16 cellular contexts compared by ENCODE assay signal in the genomic region with DNA sequence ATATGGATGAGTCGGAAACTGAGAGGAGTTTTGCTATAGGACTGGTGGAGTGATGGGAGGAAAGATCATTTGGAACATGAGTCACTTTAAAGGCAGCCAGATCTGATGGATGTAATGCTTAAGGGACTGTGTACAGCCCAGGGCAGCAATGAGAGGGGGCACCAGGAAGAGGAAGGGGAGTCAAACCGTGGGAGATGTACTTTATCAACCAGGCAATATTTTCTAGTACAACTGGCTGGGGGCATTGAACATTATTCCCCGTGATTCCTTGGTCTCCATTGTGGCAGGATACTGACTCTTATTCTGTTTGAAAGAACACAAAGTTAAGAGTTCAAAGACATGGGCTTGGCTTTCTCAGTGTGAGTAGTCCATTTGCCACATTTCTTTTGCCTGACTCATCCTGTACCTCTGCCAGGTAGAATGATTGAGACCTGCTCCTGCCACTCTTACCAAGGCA.
DNase-seq lines count a peak whose midpoint lies in the region; ATAC-seq, FAIRE-seq and TF ChIP-seq lines count a peak whose summit lies in the region.
"Had no signal": no experiment of that assay in that cellular context is flagged by ENCODE, and none has a peak within 500 bp of the region (broad histone marks: within the 10 kb centered on the region; RNA-seq: fewer than 3 reads in every experiment).

No MANE protein-coding gene starts in this region.

- TF ChIP-seq CTCF in SK-N-SH (IDR thresholded peaks at IDR 0.05), result no peak
- no peak for TF ChIP-seq CTCF in OCI-LY7 (conservative IDR thresholded peaks at IDR 0.05; ENCODE audit: low read length)

- no peak for TF ChIP-seq EP300 in SK-N-SH (IDR thresholded peaks at IDR 0.05; ENCODE audit: borderline replicate concordance in 1 of 2, low read depth in 1 of 2, low read length in 1 of 2)

- no peaks in the 10 kb centered on the region for H3K9me3 Mint-ChIP-seq in natural killer cell treated with Interleukin-12 subunit alpha and Interleukin-12 subunit beta and Interleukin-15 and Interleukin-18, amount 100 ng/mL, for 72 hours
- H3K9me3 Mint-ChIP-seq: activated CD8-positive, alpha-beta T cell treated with anti-CD3 and anti-CD28 coated beads for 36 hours; central memory CD8-positive, alpha-beta T cell had no signal

- H3K4me2 ChIP-seq in SK-N-SH (no peak overlapping the region), OCI-LY7 (ENCODE audit: low read length) (no peak overlapping the region)

- ATAC-seq in SK-N-SH treated with all-trans-retinoic acid at 6 μM for 48 hours, result peak; percentile 87
- no peak for ATAC-seq in natural killer cell treated with Interleukin-12 subunit alpha and Interleukin-12 subunit beta and Interleukin-15 and Interleukin-18, amount 100 ng/mL, for 72 hours
- ATAC-seq: activated CD8-positive, alpha-beta T cell treated with anti-CD3 and anti-CD28 coated beads for 36 hours; left colon had no signal

- no peaks in the 10 kb centered on the region for H3K9me2 ChIP-seq in SK-N-SH
- H3K9me2 ChIP-seq in OCI-LY7 (ENCODE audit: insufficient read depth, low read length), result no peaks in the 10 kb centered on the region

- H3K4me3 ChIP-seq in SK-N-SH (ENCODE audit: low read depth in 2 of 2, low read length in 1 of 2), result no peak overlapping the region
- H3K4me3 ChIP-seq in adipocyte (ENCODE audit: low read length), result no peak overlapping the region
- H3K4me3 ChIP-seq in OCI-LY7 (ENCODE audit: low read depth, low read length, poor library complexity, severe bottlenecking), result no peak overlapping the region
- H3K4me3 ChIP-seq: thyroid gland had no signal

- no peaks in the 10 kb centered on the region for H3K27me3 ChIP-seq in SK-N-SH (ENCODE audit: insufficient read depth)
- H3K27me3 ChIP-seq in adipocyte (replicated peaks; ENCODE audit: control insufficient read depth, insufficient read depth, low read length), result no peaks in the 10 kb centered on the region
- H3K27me3 ChIP-seq: thyroid gland had no signal

- BruUV-seq in OCI-LY7 (replicated peaks; lab: Mats Ljungman, UMichigan), result no TSS peak

- no peak overlapping the region for H3K27ac Mint-ChIP-seq in natural killer cell treated with Interleukin-12 subunit alpha and Interleukin-12 subunit beta and Interleukin-15 and Interleukin-18, amount 100 ng/mL, for 72 hours
- H3K27ac Mint-ChIP-seq: activated CD8-positive, alpha-beta T cell treated with anti-CD3 and anti-CD28 coated beads for 36 hours had no signal

- H2AFZ ChIP-seq in SK-N-SH (ENCODE audit: low read depth), result no peak overlapping the region
- H2AFZ ChIP-seq in OCI-LY7 (ENCODE audit: low read length), result no peak overlapping the region

- H3K27ac ChIP-seq in SK-N-SH (ENCODE audit: low read depth in 2 of 2, low read length in 1 of 2) (no peak overlapping the region), OCI-LY7 (ENCODE audit: low read depth, low read length, poor library complexity, severe bottlenecking) (no peak overlapping the region)
- H3K27ac ChIP-seq: 22Rv1, thyroid gland had no signal

- POLR2A ChIA-PET in SK-N-SH (lab: Yijun Ruan, JAX), result no interaction called here
- POLR2A ChIA-PET in OCI-LY7 (lab: Charles Lee), result no interaction called here

- H3K36me3 ChIP-seq in SK-N-SH (replicated peaks in 1 of 2; ENCODE audit: control insufficient read depth in 1 of 2, insufficient read depth in 2 of 2, low read length in 1 of 2) (no peaks in the 10 kb centered on the region), adipocyte (ENCODE audit: control insufficient read depth, insufficient read depth, low read length, severe bottlenecking) (no peaks in the 10 kb centered on the region), OCI-LY7 (ENCODE audit: insufficient read depth, low read length) (no peaks in the 10 kb centered on the region)
- H3K36me3 ChIP-seq: thyroid gland had no signal

- H3K4me3 Mint-ChIP-seq in natural killer cell treated with Interleukin-12 subunit alpha and Interleukin-12 subunit beta and Interleukin-15 and Interleukin-18, amount 100 ng/mL, for 72 hours, result no peak overlapping the region
- H3K4me3 Mint-ChIP-seq: activated CD8-positive, alpha-beta T cell treated with anti-CD3 and anti-CD28 coated beads for 36 hours; central memory CD8-positive, alpha-beta T cell had no signal

- WGBS in SK-N-SH (ENCODE audit: low lambda C conversion rate), result 26% methylated on average over 3 of the region's 3 CpGs

- CTCF ChIA-PET in SK-N-SH (lab: Yijun Ruan, JAX) (no interaction called here), OCI-LY7 (lab: Charles Lee; ENCODE audit: unreplicated experiment) (no interaction called here)

- H3K9ac ChIP-seq in SK-N-SH (no peak overlapping the region), adipocyte (ENCODE audit: low read length) (no peak overlapping the region)

- intact Hi-C loops in OCI-LY7 (cut with micrococcal nuclease; ENCODE audit: unreplicated experiment), result no loop called here

- FAIRE-seq in urothelium cell line (lab: Jason Lieb, UNC), result peak; percentile 86

- H3K4me1 ChIP-seq in SK-N-SH (ENCODE audit: control insufficient read depth in 1 of 2, insufficient read depth in 2 of 2, low read depth in 1 of 2, low read length in 1 of 2), result no peaks in the 10 kb centered on the region
- H3K4me1 ChIP-seq in adipocyte (ENCODE audit: control insufficient read depth, insufficient read depth, low read length), result no peaks in the 10 kb centered on the region
- no peaks in the 10 kb centered on the region for H3K4me1 ChIP-seq in OCI-LY7 (ENCODE audit: insufficient read depth, low read length, poor library complexity, severe bottlenecking)
- H3K4me1 ChIP-seq: thyroid gland had no signal

- no peaks in the 10 kb centered on the region for H3F3A ChIP-seq in SK-N-SH (replicated peaks; ENCODE audit: insufficient read depth)

- no peak for TF ChIP-seq RAD21 in SK-N-SH (IDR thresholded peaks at IDR 0.05; ENCODE audit: low read length)

- H3K36me3 Mint-ChIP-seq in natural killer cell treated with Interleukin-12 subunit alpha and Interleukin-12 subunit beta and Interleukin-15 and Interleukin-18, amount 100 ng/mL, for 72 hours, result no peaks in the 10 kb centered on the region

- DNase-seq in SK-N-SH (no peak), adipocyte (ENCODE audit: low read depth) (peak; percentile 7), iris pigment epithelial cell (ENCODE audit: low read depth) (peak; percentile 68), urothelium cell line (ENCODE audit: low spot score) (peak; percentile 73), OCI-LY7 (ENCODE audit: low spot score) (no peak), cortex of kidney (lab: John Stamatoyannopoulos, UW) (no peak)
- no peak for DNase-seq in natural killer cell treated with Interleukin-12 subunit alpha and Interleukin-12 subunit beta and Interleukin-15 and Interleukin-18, amount 100 ng/mL, for 72 hours (ENCODE audit: low spot score)
- DNase-seq: activated CD8-positive, alpha-beta T cell treated with anti-CD3 and anti-CD28 coated beads for 36 hours; COR-L47; left colon; RPMI8226; T-helper 9 cell; thyroid gland had no signal

- H3K79me2 ChIP-seq in SK-N-SH (ENCODE audit: insufficient read depth) (no peaks in the 10 kb centered on the region), OCI-LY7 (ENCODE audit: insufficient read depth, low read depth, low read length) (no peaks in the 10 kb centered on the region)

- H3K9me3 ChIP-seq in SK-N-SH (no peaks in the 10 kb centered on the region), adipocyte (ENCODE audit: control insufficient read depth, low read length) (peaks cover under 1% of the 10 kb centered on the region), OCI-LY7 (ENCODE audit: low read length) (no peaks in the 10 kb centered on the region)
- H3K9me3 ChIP-seq: thyroid gland had no signal

- H3K27me3 Mint-ChIP-seq in natural killer cell treated with Interleukin-12 subunit alpha and Interleukin-12 subunit beta and Interleukin-15 and Interleukin-18, amount 100 ng/mL, for 72 hours, result peaks cover 20 to 22% of the 10 kb centered on the region in 2 donors

- H4K20me1 ChIP-seq in SK-N-SH (ENCODE audit: insufficient read depth) (no peaks in the 10 kb centered on the region), OCI-LY7 (ENCODE audit: insufficient read depth, low read length) (no peaks in the 10 kb centered on the region)

- H3K4me1 Mint-ChIP-seq in natural killer cell treated with Interleukin-12 subunit alpha and Interleukin-12 subunit beta and Interleukin-15 and Interleukin-18, amount 100 ng/mL, for 72 hours (ENCODE audit: low read depth in 2 of 2), result no peaks in the 10 kb centered on the region
- H3K4me1 Mint-ChIP-seq: central memory CD8-positive, alpha-beta T cell had no signal

TF ChIP-seq in SK-N-SH treated with all-trans-retinoic acid at 6 μM for 48 hours, 23 proteins besides CTCF, POLR2A, EP300 and RAD21:
- TF ChIP-seq, protein P1, sequence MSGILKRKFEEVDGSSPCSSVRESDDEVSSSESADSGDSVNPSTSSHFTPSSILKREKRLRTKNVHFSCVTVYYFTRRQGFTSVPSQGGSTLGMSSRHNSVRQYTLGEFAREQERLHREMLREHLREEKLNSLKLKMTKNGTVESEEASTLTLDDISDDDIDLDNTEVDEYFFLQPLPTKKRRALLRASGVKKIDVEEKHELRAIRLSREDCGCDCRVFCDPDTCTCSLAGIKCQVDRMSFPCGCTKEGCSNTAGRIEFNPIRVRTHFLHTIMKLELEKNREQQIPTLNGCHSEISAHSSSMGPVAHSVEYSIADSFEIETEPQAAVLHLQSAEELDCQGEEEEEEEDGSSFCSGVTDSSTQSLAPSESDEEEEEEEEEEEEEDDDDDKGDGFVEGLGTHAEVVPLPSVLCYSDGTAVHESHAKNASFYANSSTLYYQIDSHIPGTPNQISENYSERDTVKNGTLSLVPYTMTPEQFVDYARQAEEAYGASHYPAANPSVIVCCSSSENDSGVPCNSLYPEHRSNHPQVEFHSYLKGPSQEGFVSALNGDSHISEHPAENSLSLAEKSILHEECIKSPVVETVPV (CRISPR knock-in tag; IDR thresholded peaks at IDR 0.05), result no peak
- TF ChIP-seq ZFP30 (CRISPR knock-in tag; IDR thresholded peaks at IDR 0.05), result no peak

TF ChIP-seq in SK-N-SH, 30 proteins besides CTCF, POLR2A, EP300 and RAD21 (continues in another document):
- no peak for TF ChIP-seq SMC3 (IDR thresholded peaks at IDR 0.05; ENCODE audit: low read depth, low read length)
- TF ChIP-seq, protein P2, sequence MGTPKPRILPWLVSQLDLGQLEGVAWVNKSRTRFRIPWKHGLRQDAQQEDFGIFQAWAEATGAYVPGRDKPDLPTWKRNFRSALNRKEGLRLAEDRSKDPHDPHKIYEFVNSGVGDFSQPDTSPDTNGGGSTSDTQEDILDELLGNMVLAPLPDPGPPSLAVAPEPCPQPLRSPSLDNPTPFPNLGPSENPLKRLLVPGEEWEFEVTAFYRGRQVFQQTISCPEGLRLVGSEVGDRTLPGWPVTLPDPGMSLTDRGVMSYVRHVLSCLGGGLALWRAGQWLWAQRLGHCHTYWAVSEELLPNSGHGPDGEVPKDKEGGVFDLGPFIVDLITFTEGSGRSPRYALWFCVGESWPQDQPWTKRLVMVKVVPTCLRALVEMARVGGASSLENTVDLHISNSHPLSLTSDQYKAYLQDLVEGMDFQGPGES (IDR thresholded peaks at IDR 0.05; ENCODE audit: low read depth, low read length), result no peak

Comparison
In these comparisons a context has a peak if more than half of its experiments do, and no peak if none do; other contexts are left out.
1. DNase-seq: peak in adipocyte (single experiment), iris pigment epithelial cell (single experiment) and urothelium cell line (single experiment); none in SK-N-SH (single experiment), OCI-LY7 (single experiment), natural killer cell treated with Interleukin-12 subunit alpha and Interleukin-12 subunit beta and Interleukin-15 and Interleukin-18, amount 100 ng/mL, for 72 hours (single experiment) and cortex of kidney (single experiment).